In genomic region chr1:17965515-17966100, GRCh38 we compare ENCODE assay signal across 24 cellular contexts.
"Had no signal": no experiment of that assay in that cellular context is flagged by ENCODE, and none has a peak within 500 bp of the region (broad histone marks: within the 10 kb centered on the region; RNA-seq: fewer than 3 reads in every experiment).

No MANE protein-coding gene starts in this region.

- H3K9me3 ChIP-seq: left lung, neutrophil, right atrium auricular region, suprapubic skin, tibial nerve, uterus had no signal

- H3K79me2 ChIP-seq: parathyroid adenoma had no signal

- H3K36me3 ChIP-seq: left lung, neural progenitor cell, neutrophil, right atrium auricular region, suprapubic skin, tibial nerve, uterus had no signal

- H2AFZ ChIP-seq: neural progenitor cell, parathyroid adenoma had no signal

- H3K27me3 ChIP-seq: neural progenitor cell, neutrophil, right atrium auricular region, tibial nerve, uterus had no signal

- H3K4me1 ChIP-seq: left lung, neural progenitor cell, parathyroid adenoma, right atrium auricular region, suprapubic skin, tibial nerve, uterus had no signal

- H3K9ac ChIP-seq: neural progenitor cell, parathyroid adenoma had no signal

- H3K4me2 ChIP-seq: neural progenitor cell had no signal

- FAIRE-seq: keratinocyte had no signal

- H3K27ac ChIP-seq: left lung, neural progenitor cell, neutrophil, parathyroid adenoma, right atrium auricular region, skin epidermis, suprapubic skin, tibial nerve, uterus had no signal

- H3K4me3 ChIP-seq: left lung, lung, neural progenitor cell, right atrium auricular region, skin epidermis, suprapubic skin, tibial nerve, uterus had no signal

- DNase-seq: hippocampal formation; kidney glomerular epithelial cell; left cardiac atrium; left lung; mesendoderm; naive B cell; natural killer cell; nephron progenitor cell; stimulated activated CD4-positive, alpha-beta T cell treated with anti-CD3 and anti-CD28 coated beads, Interleukin-12 subunit alpha, Interleukin-12 subunit beta, amount 100 ng/mL, for 4 hours; stimulated activated CD4-positive, alpha-beta T cell treated with anti-CD3 and anti-CD28 coated beads, Interleukin-15, amount 100 ng/mL, for 24 hours; stimulated activated CD4-positive, alpha-beta T cell treated with anti-CD3 and anti-CD28 coated beads, Interleukin-4, amount 100 ng/mL, for 24 hours; stimulated activated naive CD4-positive, alpha-beta T cell; uterus had no signal

- ATAC-seq: left lung; natural killer cell; sciatic nerve; stimulated activated effector memory CD8-positive, alpha-beta T cell treated with anti-CD3 and anti-CD28 coated beads, Interleukin-12 subunit alpha, Interleukin-12 subunit beta, amount 100 ng/mL, for 72 hours had no signal
